Comparison of ENCODE assay signal across 8 cellular contexts in genomic region chr9:83537331-83538171, GRCh38. TPM values are rescaled to one million over a fixed set of nuclear protein-coding genes. Genes with fewer than 3 reads are reported as not detected.
DNase-seq lines count a peak whose midpoint lies in the region; ATAC-seq, FAIRE-seq and TF ChIP-seq lines count a peak whose summit lies in the region.

No MANE protein-coding gene starts in this region.

- intact Hi-C loops in left cardiac atrium (cut with DNase I) (loop anchor here (1.0 to 10.0 kb wide), 2 partner anchors 203 to 318 kb away; no protein-coding TSS in a partner anchor), prostate gland (cut with DNase I) (no loop called here)

- H3K36me3 ChIP-seq in SJSA1: no peaks in the 10 kb centered on the region; the same call in 1 of the 2 replicates
- H3K36me3 ChIP-seq in prostate gland: no peaks in the 10 kb centered on the region

- H3K27ac ChIP-seq in SJSA1 (peak overlapping the region; percentile 62; the same call in 1 of the 2 replicates), prostate gland (peak overlapping the region; percentile 72 to 76)

- ATAC-seq in left cardiac atrium (peak; percentile 23 to 27), HG03565 (IDR thresholded peaks at IDR 0.05; ENCODE audit: unreplicated experiment) (no peak)

- TF ChIP-seq POLR2A in prostate gland (IDR thresholded peaks at IDR 0.05) (no peak), GM12891 (IDR thresholded peaks at IDR 0.05; ENCODE audit: low read depth, low read length) (no peak)

- H3K27me3 ChIP-seq in SJSA1 (replicated peaks): no peaks in the 10 kb centered on the region
- H3K27me3 ChIP-seq in prostate gland (replicated peaks; ENCODE audit: insufficient read depth): no peaks in the 10 kb centered on the region

- H3K4me1 ChIP-seq in SJSA1 (replicated peaks): peaks cover 33% of the 10 kb centered on the region
- no peaks in the 10 kb centered on the region for H3K4me1 ChIP-seq in prostate gland (replicated peaks)

- H3K9me3 ChIP-seq in SJSA1 (replicated peaks): no peaks in the 10 kb centered on the region
- H3K9me3 ChIP-seq in prostate gland: no peaks in the 10 kb centered on the region

- no peak for FAIRE-seq in GM12891 (lab: Jason Lieb, UNC)

- H3K4me3 ChIP-seq in SJSA1: peak overlapping the region; percentile 63
- peak overlapping the region; percentile 42 to 48 for H3K4me3 ChIP-seq in prostate gland

- peak; percentile 46 for DNase-seq in D341Med (ENCODE audit: low spot score)
- peak in 1 of 2 experiments; percentile 36 for DNase-seq in SJSA1 (ENCODE audit: low read depth in 1 of 2, low spot score in 2 of 2)
- DNase-seq in left cardiac atrium: peak; percentile 28
- no peak for DNase-seq in prostate gland (ENCODE audit: low spot score)
- no peak for DNase-seq in GM12891 (ENCODE audit: insufficient read length, low spot score)
- DNase-seq in AG08396 (ENCODE audit: low spot score): no peak
- no peak for DNase-seq in AML-193 (lab: John Stamatoyannopoulos, UW)

- TF ChIP-seq CTCF in prostate gland (IDR thresholded peaks at IDR 0.05): no peak

- under 1% methylated on average over 24 of the region's 63 CpGs for WGBS in prostate gland

TF ChIP-seq in GM12891, 5 proteins besides CTCF, POLR2A, EP300 and RAD21:
- TF ChIP-seq POU2F2 (IDR thresholded peaks at IDR 0.05; ENCODE audit: low read depth, low read length) (no peak), SPI1 (IDR thresholded peaks at IDR 0.05; ENCODE audit: low read depth, low read length) (no peak), PAX5 (IDR thresholded peaks at IDR 0.05; ENCODE audit: insufficient read depth, low read length, severe bottlenecking) (no peak), POLR2AphosphoS5 (IDR thresholded peaks at IDR 0.05; ENCODE audit: low read depth, low read length) (no peak), TAF1 (IDR thresholded peaks at IDR 0.05; ENCODE audit: low read depth, low read length) (no peak)

RNA-seq across cellular contexts. Expression of gene FRMD3, which starts 0.7 kb away (rescaled TPM):
- 15.5 and 25.3 TPM in 2 replicates for total RNA-seq in SJSA1 (2014; rRNA removed; shearing (Covaris generic))
- 10 to 100 TPM; 40.0 to 63.6 TPM for total RNA-seq in left cardiac atrium
- 1 to 10 TPM; 2.3 to 3.4 TPM for total RNA-seq in prostate gland
- polyA plus RNA-seq in GM12891 (2012; ENCODE audit: low read depth, missing spikeins): 0.06 TPM

Comparison
In these comparisons a context has a peak if more than half of its experiments do, and no peak if none do; other contexts are left out.
1. DNase-seq: peak in D341Med (single experiment) and left cardiac atrium (single experiment); none in prostate gland (single experiment), GM12891 (single experiment), AG08396 (single experiment) and AML-193 (0 of 2).